In the genomic region with DNA sequence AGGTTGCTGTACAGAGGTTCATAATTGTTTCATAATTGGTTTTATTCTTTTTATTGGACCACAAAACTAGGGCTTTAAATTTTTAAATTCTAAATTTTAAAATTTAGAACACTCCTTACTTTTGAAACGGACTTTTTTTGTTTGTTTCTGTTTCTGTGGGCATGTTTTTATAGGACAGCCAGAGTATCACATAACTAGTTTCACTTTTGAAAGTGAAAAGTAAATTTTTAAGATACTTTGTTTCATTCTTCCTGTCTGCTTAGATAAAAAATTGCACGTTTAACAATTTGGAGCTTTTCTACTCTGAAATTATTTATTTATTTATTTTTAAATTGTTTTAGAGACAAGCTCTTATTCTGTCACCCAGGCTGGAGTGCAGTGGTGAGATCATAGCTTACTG, we compare ENCODE assay signal across 18 cellular contexts. TPM values are rescaled to one million over a fixed set of nuclear protein-coding genes. Genes with fewer than 3 reads are reported as not detected.
A peak's percentile ranks its signal among the peaks of the same experiment; 100 is the strongest.
DNase-seq lines count a peak whose midpoint lies in the region; ATAC-seq and TF ChIP-seq lines count a peak whose summit lies in the region.
"Had no signal": no experiment of that assay in that cellular context is flagged by ENCODE, and none has a peak within 500 bp of the region (broad histone marks: within the 10 kb centered on the region; RNA-seq: fewer than 3 reads in every experiment).

No MANE protein-coding gene starts in this region.

- peaks cover 96% of the 10 kb centered on the region for H3K36me3 Mint-ChIP-seq in CD4-positive, alpha-beta T cell (ENCODE audit: low read depth)
- H3K36me3 Mint-ChIP-seq in activated T-helper 2 cell treated with anti-CD3 and anti-CD28 coated beads, Interferon-gamma antibody, Interleukin-2, Interleukin-4, amounts not matched to agents 10 μg/mL and 5 μg/mL and 100 μg/mL, durations not matched to agents 14 hours and 24 hours and 36 hours (ENCODE audit: low read depth): peaks cover 92% of the 10 kb centered on the region
- peaks cover 43 to 62% of the 10 kb centered on the region in 2 donors for H3K36me3 Mint-ChIP-seq in naive B cell

- no peaks in the 10 kb centered on the region for H3K9me3 Mint-ChIP-seq in CD4-positive, alpha-beta T cell
- peaks cover 9% of the 10 kb centered on the region for H3K9me3 Mint-ChIP-seq in activated T-helper 2 cell treated with anti-CD3 and anti-CD28 coated beads, Interferon-gamma antibody, Interleukin-2, Interleukin-4, amounts not matched to agents 10 μg/mL and 5 μg/mL and 100 μg/mL, durations not matched to agents 14 hours and 24 hours and 36 hours
- H3K9me3 Mint-ChIP-seq in naive B cell: no peaks in the 10 kb centered on the region
- H3K9me3 Mint-ChIP-seq: GM23338, nephron had no signal

- H3K4me3 ChIP-seq in GM12865 (ENCODE audit: low read depth, low read length): peak overlapping the region; percentile 23; the same call in 1 of the 2 replicates
- no peak overlapping the region for H3K4me3 ChIP-seq in esophagus squamous epithelium
- H3K4me3 ChIP-seq: cardiac muscle cell, GM23338 had no signal

- intact Hi-C loops in CD4-positive, alpha-beta T cell (cut with DNase I, micrococcal nuclease): loop anchor here (2.0 to 5.0 kb wide), 3 partner anchors 25 to 99 kb away; no protein-coding TSS in a partner anchor
- intact Hi-C loops in activated T-helper 2 cell treated with anti-CD3 and anti-CD28 coated beads, Interferon-gamma antibody, Interleukin-2, Interleukin-4, amounts not matched to agents 10 μg/mL and 5 μg/mL and 100 μg/mL, durations not matched to agents 14 hours and 24 hours and 36 hours (cut with micrococcal nuclease): no loop called here
- intact Hi-C loops in esophagus squamous epithelium (cut with DNase I): no loop called here

- DNase-seq in CD4-positive, alpha-beta T cell: no peak
- DNase-seq in GM12865 (ENCODE audit: low read depth): no peak
- DNase-seq in activated T-helper 2 cell treated with anti-CD3 and anti-CD28 coated beads, Interferon-gamma antibody, Interleukin-2, Interleukin-4, amounts not matched to agents 10 μg/mL and 5 μg/mL and 100 μg/mL, durations not matched to agents 14 hours and 24 hours and 36 hours (ENCODE audit: low spot score): no peak
- DNase-seq in naive B cell: no peak
- no peak for DNase-seq in esophagus squamous epithelium (lab: John Stamatoyannopoulos, UW)
- no peak for DNase-seq in effector CD8-positive, alpha-beta T cell (lab: John Stamatoyannopoulos, UW)
- DNase-seq: activated CD4-positive, alpha-beta T cell treated with anti-CD3 and anti-CD28 coated beads for 48 hours; BE2C; DMS53; foreskin melanocyte; Karpas-422; left ventricle myocardium superior; NCI-H1417 treated with DMSO at 0.1 percent for 48 hours; NK-92 treated with Interleukin-12 subunit alpha and Interleukin-12 subunit beta, amount 100 ng/mL, for 24 hours had no signal

- H3K27me3 ChIP-seq in CD4-positive, alpha-beta T cell (ENCODE audit: control insufficient read depth, insufficient read depth, low read length): no peaks in the 10 kb centered on the region
- H3K27me3 ChIP-seq in esophagus squamous epithelium: no peaks in the 10 kb centered on the region
- H3K27me3 ChIP-seq: BE2C, cardiac muscle cell had no signal

- CTCF ChIA-PET in CD4-positive, alpha-beta T cell (lab: Charles Lee): interaction anchor here (1.5 to 2.7 kb wide), 4 partner anchors 20 to 99 kb away, joined by 3 to 8 read pairs (median 7); partner anchors contain the start of gene MDM4

- peak overlapping the region; percentile 32 for H3K4me3 Mint-ChIP-seq in CD4-positive, alpha-beta T cell
- peak overlapping the region; percentile 45 for H3K4me3 Mint-ChIP-seq in activated T-helper 2 cell treated with anti-CD3 and anti-CD28 coated beads, Interferon-gamma antibody, Interleukin-2, Interleukin-4, amounts not matched to agents 10 μg/mL and 5 μg/mL and 100 μg/mL, durations not matched to agents 14 hours and 24 hours and 36 hours (ENCODE audit: low read depth)
- H3K4me3 Mint-ChIP-seq in naive B cell: no peak overlapping the region
- H3K4me3 Mint-ChIP-seq: GM23338, nephron had no signal

- H3K4me1 Mint-ChIP-seq in CD4-positive, alpha-beta T cell (ENCODE audit: low read depth): peaks cover 63% of the 10 kb centered on the region
- H3K4me1 Mint-ChIP-seq in activated T-helper 2 cell treated with anti-CD3 and anti-CD28 coated beads, Interferon-gamma antibody, Interleukin-2, Interleukin-4, amounts not matched to agents 10 μg/mL and 5 μg/mL and 100 μg/mL, durations not matched to agents 14 hours and 24 hours and 36 hours (ENCODE audit: low read depth): peaks cover 51% of the 10 kb centered on the region
- H3K4me1 Mint-ChIP-seq in naive B cell: peaks cover 20 to 30% (median 30%) of the 10 kb centered on the region in 3 donors
- H3K4me1 Mint-ChIP-seq: GM23338, nephron had no signal

- TF ChIP-seq POLR2A in esophagus squamous epithelium (IDR thresholded peaks at IDR 0.05): no peak

- POLR2A ChIA-PET in CD4-positive, alpha-beta T cell (lab: Charles Lee): interaction anchor here (0.7 to 5.8 kb wide), 11 partner anchors 11 to 246 kb away, joined by 3 to 83 read pairs (median 8); partner anchors contain the start of genes MDM4 and PIK3C2B

- H3K36me3 ChIP-seq in esophagus squamous epithelium: peaks cover 0 to 100% (median 46%) of the 10 kb centered on the region in 3 donors

- no peaks in the 10 kb centered on the region for H3K4me1 ChIP-seq in esophagus squamous epithelium
- H3K4me1 ChIP-seq: BE2C had no signal

- H3K9me3 ChIP-seq in CD4-positive, alpha-beta T cell (ENCODE audit: control insufficient read depth, low read length): no peaks in the 10 kb centered on the region
- H3K9me3 ChIP-seq in esophagus squamous epithelium: no peaks in the 10 kb centered on the region
- H3K9me3 ChIP-seq: BE2C had no signal

- WGBS in esophagus squamous epithelium, 2 donors: 35 to 52% methylated on average over 2 of the region's 2 CpGs

- peak overlapping the region; percentile 65 for H3K27ac ChIP-seq in CD4-positive, alpha-beta T cell (ENCODE audit: low read depth, low read length)
- peak overlapping the region in 1 of 4 donors; percentile 38 for H3K27ac ChIP-seq in esophagus squamous epithelium
- H3K27ac ChIP-seq: cardiac muscle cell had no signal

- no peak for TF ChIP-seq CTCF in CD4-positive, alpha-beta T cell (IDR thresholded peaks at IDR 0.05)
- TF ChIP-seq CTCF in GM12865 (IDR thresholded peaks at IDR 0.05; ENCODE audit: insufficient read depth, low read depth, low read length, missing control alignments): no peak
- no peak for TF ChIP-seq CTCF in esophagus squamous epithelium (IDR thresholded peaks at IDR 0.05)

- peak overlapping the region; percentile 84 for H3K27ac Mint-ChIP-seq in CD4-positive, alpha-beta T cell
- H3K27ac Mint-ChIP-seq in activated T-helper 2 cell treated with anti-CD3 and anti-CD28 coated beads, Interferon-gamma antibody, Interleukin-2, Interleukin-4, amounts not matched to agents 10 μg/mL and 5 μg/mL and 100 μg/mL, durations not matched to agents 14 hours and 24 hours and 36 hours: peak overlapping the region; percentile 79
- H3K27ac Mint-ChIP-seq in naive B cell: peak overlapping the region in 5 of 6 donors; percentile 69 to 97 (median 83)
- H3K27ac Mint-ChIP-seq: GM23338, nephron had no signal

- H3K27me3 Mint-ChIP-seq in CD4-positive, alpha-beta T cell: no peaks in the 10 kb centered on the region
- H3K27me3 Mint-ChIP-seq in activated T-helper 2 cell treated with anti-CD3 and anti-CD28 coated beads, Interferon-gamma antibody, Interleukin-2, Interleukin-4, amounts not matched to agents 10 μg/mL and 5 μg/mL and 100 μg/mL, durations not matched to agents 14 hours and 24 hours and 36 hours (ENCODE audit: low read depth): no peaks in the 10 kb centered on the region
- H3K27me3 Mint-ChIP-seq in naive B cell: no peaks in the 10 kb centered on the region

- no peak for ATAC-seq in CD4-positive, alpha-beta T cell (ENCODE audit: poor library complexity)
- ATAC-seq in naive B cell (ENCODE audit: low read depth in 2 of 2): no peak
- ATAC-seq in HG03378 (IDR thresholded peaks at IDR 0.05; ENCODE audit: unreplicated experiment): no peak
- ATAC-seq: GM23338, left ventricle myocardium superior had no signal

RNA-seq across cellular contexts. Expression of gene MDM4, which starts 29.7 kb away (rescaled TPM):
- 100 to 1,000 TPM; 260 to 266 TPM for total RNA-seq in CD4-positive, alpha-beta T cell
- 74.5 and 79.1 TPM in 2 replicates for total RNA-seq in activated T-helper 2 cell treated with anti-CD3 and anti-CD28 coated beads, Interferon-gamma antibody, Interleukin-2, Interleukin-4, amounts not matched to agents 10 μg/mL and 5 μg/mL and 100 μg/mL, durations not matched to agents 14 hours and 24 hours and 36 hours
- polyA plus RNA-seq in naive B cell (ENCODE audit: low read depth in 6 of 6): 10 to 100 TPM; 12.6 to 50.8 (median 28.2) TPM
- 10 to 100 TPM; 13.2 to 62.8 (median 23.8) TPM for total RNA-seq in esophagus squamous epithelium

RNA-seq across cellular contexts. Expression of gene PIK3C2B, which starts 51.3 kb away (rescaled TPM):
- 10 to 100 TPM; 25.5 to 27.1 TPM for total RNA-seq in CD4-positive, alpha-beta T cell
- total RNA-seq in activated T-helper 2 cell treated with anti-CD3 and anti-CD28 coated beads, Interferon-gamma antibody, Interleukin-2, Interleukin-4, amounts not matched to agents 10 μg/mL and 5 μg/mL and 100 μg/mL, durations not matched to agents 14 hours and 24 hours and 36 hours: 16.9 and 18.5 TPM in 2 replicates
- 10 to 100 TPM in 3 of 6 donors, 1 to 10 TPM in 2, not detected in 1; 8.5 to 16.9 (median 10.6) TPM for polyA plus RNA-seq in naive B cell (ENCODE audit: low read depth in 6 of 6)
- total RNA-seq in esophagus squamous epithelium: 10 to 100 TPM; 19.4 to 40.2 (median 21.3) TPM

Comparison
In these comparisons a context has a peak if more than half of its experiments do, and no peak if none do; other contexts are left out.
1. H3K4me3 Mint-ChIP-seq: peak in CD4-positive, alpha-beta T cell (single experiment) and activated T-helper 2 cell treated with anti-CD3 and anti-CD28 coated beads, Interferon-gamma antibody, Interleukin-2, Interleukin-4, amounts not matched to agents 10 μg/mL and 5 μg/mL and 100 μg/mL, durations not matched to agents 14 hours and 24 hours and 36 hours (single experiment); none in naive B cell (0 of 8).
2. intact Hi-C loops: an anchor here in CD4-positive, alpha-beta T cell (2.0 to 5.0 kb wide); none called in activated T-helper 2 cell treated with anti-CD3 and anti-CD28 coated beads, Interferon-gamma antibody, Interleukin-2, Interleukin-4, amounts not matched to agents 10 μg/mL and 5 μg/mL and 100 μg/mL, durations not matched to agents 14 hours and 24 hours and 36 hours and esophagus squamous epithelium.
3. Peak in every context shown above with its lines, with median percentiles within 50 percentile points of each other: H3K27ac Mint-ChIP-seq.